In the genomic region with DNA sequence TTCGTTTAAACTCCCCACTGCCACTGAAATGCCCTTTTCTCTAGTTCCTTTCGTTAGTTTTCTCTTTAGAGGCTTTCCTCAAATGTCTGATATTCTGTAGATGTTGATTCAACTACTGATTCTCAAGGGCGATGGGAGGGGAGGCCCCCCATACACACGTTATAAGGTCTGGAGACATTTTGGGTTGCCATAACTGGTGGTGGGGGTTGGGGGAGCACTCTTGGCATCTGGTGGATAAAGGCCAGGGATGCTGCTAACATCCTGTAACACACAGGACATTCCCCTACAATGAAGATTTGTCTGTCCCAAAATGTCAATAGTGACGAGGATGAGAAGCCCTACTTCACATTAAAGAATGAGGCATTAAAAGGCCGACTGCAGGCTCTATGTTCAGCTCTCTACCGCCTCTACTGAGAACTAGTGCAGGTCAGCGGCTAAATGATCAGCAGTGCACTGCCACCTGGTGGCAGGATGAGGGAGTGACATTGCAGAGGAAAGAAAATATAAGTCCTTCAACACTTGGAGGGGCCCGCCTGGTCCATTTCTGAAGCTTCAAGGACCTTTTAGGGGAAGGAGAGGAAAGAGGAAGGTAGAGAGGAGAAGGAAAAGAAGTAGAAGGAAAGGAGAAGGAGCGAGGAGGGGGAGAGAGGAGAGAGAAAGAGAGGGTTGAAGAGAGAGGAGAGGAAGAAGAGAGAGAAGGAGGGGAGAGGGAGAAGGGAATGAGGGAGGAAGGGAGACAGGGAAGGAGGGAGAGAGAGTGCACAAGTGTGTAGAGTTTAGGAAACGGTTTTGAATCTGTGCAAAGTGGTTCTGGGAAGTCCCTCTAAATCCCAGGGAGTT, we compare ENCODE assay signal across 1 cellular context.
TF ChIP-seq lines count a peak whose summit lies in the region.

No MANE protein-coding gene starts in this region.

TF ChIP-seq in HepG2, 621 proteins besides CTCF, POLR2A, EP300 and RAD21 (continued from another document):
- TF ChIP-seq ZBTB44 (CRISPR knock-in tag; IDR thresholded peaks at IDR 0.05) (no peak), MED13 (CRISPR knock-in tag; IDR thresholded peaks at IDR 0.05) (no peak), ZMYM4 (CRISPR knock-in tag; IDR thresholded peaks at IDR 0.05) (peak; percentile 60; the same call in 1 of the 2 replicates), ZNF780A (CRISPR knock-in tag; IDR thresholded peaks at IDR 0.05) (no peak), IRF2 (CRISPR knock-in tag; IDR thresholded peaks at IDR 0.05) (0 out of 2 replicates have a peak, but pooled peaks have one; percentile 37), HOXA5 (CRISPR knock-in tag; IDR thresholded peaks at IDR 0.05) (no peak)
